In the genomic region with DNA sequence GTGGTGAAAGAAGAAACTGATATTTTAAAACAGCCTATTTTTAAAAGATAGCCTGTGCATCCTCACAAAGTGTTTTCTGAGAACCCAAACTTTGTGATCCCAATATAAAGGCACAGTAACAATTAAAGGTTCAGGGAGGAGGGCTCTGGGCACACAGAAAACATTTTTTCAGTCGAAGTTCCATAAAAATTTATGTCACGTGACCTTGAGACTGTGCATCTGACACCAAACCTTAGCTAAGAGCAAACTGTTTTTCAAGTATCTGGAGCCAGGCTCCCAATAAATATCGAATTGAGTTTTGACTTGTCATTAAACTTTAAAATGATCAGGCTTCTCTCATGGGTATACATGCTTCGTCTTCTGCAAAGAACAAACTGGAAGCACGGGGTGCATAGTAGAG, we compare ENCODE assay signal across 22 cellular contexts.
"Had no signal": no experiment of that assay in that cellular context is flagged by ENCODE, and none has a peak within 500 bp of the region (broad histone marks: within the 10 kb centered on the region; RNA-seq: fewer than 3 reads in every experiment).

No MANE protein-coding gene starts in this region.

- H3K4me1 ChIP-seq: esophagus muscularis mucosa, gastroesophageal sphincter, heart left ventricle, left lung, lower lobe of right lung had no signal

- H3K27me3 ChIP-seq: esophagus muscularis mucosa, foreskin keratinocyte, gastroesophageal sphincter, hepatocyte had no signal

- H3K4me3 ChIP-seq: coronary artery, dorsolateral prefrontal cortex, esophagus muscularis mucosa, gastroesophageal sphincter, heart left ventricle, hepatocyte, left lung, lower lobe of right lung, mucosa of descending colon had no signal

- DNase-seq: dermis blood vessel endothelial cell; dorsolateral prefrontal cortex; effector CD4-positive, alpha-beta T cell; effector memory CD4-positive, alpha-beta T cell; foreskin keratinocyte; heart left ventricle; hypothalamus; immature natural killer cell; islet precursor cell; left cardiac atrium; left lung; left ventricle myocardium superior; lower lobe of right lung; mesenchymal stem cell; mucosa of descending colon had no signal

- FAIRE-seq: colon, endothelial cell of umbilical vein, frontal cortex had no signal

- H3K4me2 ChIP-seq: hepatocyte had no signal

- H3K79me2 ChIP-seq: hepatocyte had no signal

- H3K27ac ChIP-seq: coronary artery, dorsolateral prefrontal cortex, esophagus muscularis mucosa, foreskin keratinocyte, gastroesophageal sphincter, heart left ventricle, hepatocyte, left lung, lower lobe of right lung had no signal

- H2AFZ ChIP-seq: hepatocyte had no signal

- ATAC-seq: foreskin keratinocyte, gastroesophageal sphincter, heart left ventricle, left cardiac atrium, left lung, left ventricle myocardium superior, lower lobe of right lung, mucosa of descending colon had no signal

- H3K36me3 ChIP-seq: esophagus muscularis mucosa, gastroesophageal sphincter, heart left ventricle, left lung, lower lobe of right lung had no signal

- H3K9me3 ChIP-seq: esophagus muscularis mucosa, gastroesophageal sphincter, heart left ventricle, left lung, lower lobe of right lung, mucosa of descending colon had no signal
